8 cellular contexts compared by ENCODE assay signal in genomic region chr12:108950991-108951739, GRCh38.
DNase-seq lines count a peak whose midpoint lies in the region; FAIRE-seq and TF ChIP-seq lines count a peak whose summit lies in the region.

No MANE protein-coding gene starts in this region.

- H3K4me1 ChIP-seq in MM.1S (ENCODE audit: low read length) (no peaks in the 10 kb centered on the region), tibial artery (peaks cover 0 to 7% (median 0%) of the 10 kb centered on the region in 4 donors)

- H3K9me2 ChIP-seq in MM.1S (replicated peaks; ENCODE audit: insufficient read depth, low read length), result no peaks in the 10 kb centered on the region

- H3K79me2 ChIP-seq in MM.1S (ENCODE audit: low read length), result no peaks in the 10 kb centered on the region

- TF ChIP-seq CTCF in MM.1S (IDR thresholded peaks at IDR 0.05; ENCODE audit: low read length) (peak; percentile 96), tibial artery (IDR thresholded peaks at IDR 0.05) (peak; percentile 87 to 89)

- no peak overlapping the region for H3K4me3 ChIP-seq in MM.1S (ENCODE audit: low read length)
- H3K4me3 ChIP-seq in tibial artery, result no peak overlapping the region

- H4K20me1 ChIP-seq in MM.1S (ENCODE audit: insufficient read depth, low read length), result no peaks in the 10 kb centered on the region

- DNase-seq in MM.1S (peak; percentile 86), SHP77 treated with DMSO at 0.1 percent for 48 hours (lab: John Stamatoyannopoulos, UW) (peak; percentile 39), glomerular visceral epithelial cell (ENCODE audit: extremely low spot score) (peak; percentile 63), pons (ENCODE audit: low spot score) (peak; percentile 73), tibial artery (peak; percentile 69 to 76), 8988T (no peak)
- DNase-seq in activated naive CD4-positive, alpha-beta T cell (lab: John Stamatoyannopoulos, UW), result peak; percentile 8 to 51 (median 28)

- H3K27me3 ChIP-seq in MM.1S (replicated peaks; ENCODE audit: insufficient read depth, low read length) (no peaks in the 10 kb centered on the region), tibial artery (peaks cover 0 to 6% of the 10 kb centered on the region in 2 donors)

- intact Hi-C loops in tibial artery (cut with DNase I; ENCODE audit: low total_unique reads), result loop anchor here (10.0 kb wide), 4 partner anchors 86 to 386 kb away; partner anchors contain the start of genes ISCU and SART3

- FAIRE-seq in G401.6 (lab: Jason Lieb, UNC), result peak; percentile 85

- H3K27ac ChIP-seq in MM.1S (ENCODE audit: low read length) (no peak overlapping the region), tibial artery (no peak overlapping the region)

- peak overlapping the region; percentile 46 for H3K4me2 ChIP-seq in MM.1S (ENCODE audit: low read depth, low read length)

- H3K36me3 ChIP-seq in MM.1S (replicated peaks; ENCODE audit: insufficient read depth, low read length) (no peaks in the 10 kb centered on the region), tibial artery (no peaks in the 10 kb centered on the region)

- no peaks in the 10 kb centered on the region for H3F3A ChIP-seq in MM.1S (ENCODE audit: insufficient read depth, low read length)

- H3K9me3 ChIP-seq in MM.1S (replicated peaks; ENCODE audit: insufficient read depth, low read length) (no peaks in the 10 kb centered on the region), tibial artery (peaks cover 0 to 9% (median 9%) of the 10 kb centered on the region in 3 donors)

- H2AFZ ChIP-seq in MM.1S (ENCODE audit: low read length), result peak overlapping the region; percentile 60

- H3K9ac ChIP-seq in MM.1S (ENCODE audit: low read length), result no peak overlapping the region
